ENCODE assay signal across 14 cellular contexts in genomic region chr4:84905646-84906045, GRCh38.
DNase-seq lines count a peak whose midpoint lies in the region; TF ChIP-seq lines count a peak whose summit lies in the region.
"Had no signal": no experiment of that assay in that cellular context is flagged by ENCODE, and none has a peak within 500 bp of the region (broad histone marks: within the 10 kb centered on the region; RNA-seq: fewer than 3 reads in every experiment).

No MANE protein-coding gene starts in this region.

- H3K18ac ChIP-seq in H9 (ENCODE audit: insufficient read length, low read depth, low read length) = no peak overlapping the region
- H3K18ac ChIP-seq in mesendoderm (ENCODE audit: low read length) = no peak overlapping the region

- H3K23ac ChIP-seq in H9 (ENCODE audit: insufficient read length, low read depth, low read length) (no peak overlapping the region), mesendoderm (ENCODE audit: low read length) (no peak overlapping the region)

- H2BK120ac ChIP-seq in H9 (ENCODE audit: low read depth, low read length, poor library complexity, severe bottlenecking) (no peak overlapping the region), mesendoderm (ENCODE audit: low read depth, low read length) (no peak overlapping the region)

- H3K36me3 Mint-ChIP-seq in H9 (ENCODE audit: insufficient read depth in 1 of 3, low read depth in 3 of 3) (peaks cover 2 to 7% (median 4%) of the 10 kb centered on the region in 3 experiments; a peak in 5 of 7 replicates), brain (peaks cover 30% of the 10 kb centered on the region)
- no peaks in the 10 kb centered on the region for H3K36me3 Mint-ChIP-seq in activated naive CD4-positive, alpha-beta T cell treated with anti-CD3 and anti-CD28 coated beads for 36 hours (ENCODE audit: low read depth)

- H3K27ac ChIP-seq in H9 (ENCODE audit: insufficient read length, low read depth, low read length) = peak overlapping the region; percentile 11
- no peak overlapping the region for H3K27ac ChIP-seq in mesendoderm (ENCODE audit: low read depth, low read length)
- H3K27ac ChIP-seq in neutrophil = peak overlapping the region; percentile 15
- H3K27ac ChIP-seq in osteoblast (ENCODE audit: low read depth, low read length) = no peak overlapping the region
- H3K27ac ChIP-seq: GM23248 had no signal

- H3K4me2 ChIP-seq in H9 (ENCODE audit: insufficient read depth, insufficient read length, low read length) = no peak overlapping the region
- no peak overlapping the region for H3K4me2 ChIP-seq in mesendoderm (ENCODE audit: low read length)
- H3K4me2 ChIP-seq in osteoblast (ENCODE audit: insufficient read depth, low read length) = no peak overlapping the region

- H3K36me3 ChIP-seq in mesendoderm (ENCODE audit: control insufficient read depth, insufficient read depth, low read length) = no peaks in the 10 kb centered on the region
- H3K36me3 ChIP-seq in neutrophil = peaks cover 11% of the 10 kb centered on the region
- no peaks in the 10 kb centered on the region for H3K36me3 ChIP-seq in osteoblast (ENCODE audit: insufficient read depth, low read length)

- no CpG with 5 or more reads among the region's 2 CpGs for WGBS in H9 (ENCODE audit: extremely low coverage, insufficient read length, low lambda C conversion rate)
- no CpG with 5 or more reads among the region's 2 CpGs for WGBS in mesendoderm (ENCODE audit: extremely low coverage, insufficient coverage, low lambda C conversion rate)
- 93 to 95% methylated on average over 2 of the region's 2 CpGs for WGBS in lower leg skin, 2 donors

- H2BK5ac ChIP-seq in H9 (ENCODE audit: insufficient read length, low read length) (no peak overlapping the region), mesendoderm (ENCODE audit: low read length) (no peak overlapping the region)

- H2BK12ac ChIP-seq in H9 (ENCODE audit: insufficient read length, low read depth, low read length) = no peak overlapping the region

- no peak overlapping the region for H2AK5ac ChIP-seq in H9 (ENCODE audit: insufficient read length, low read length)
- no peak overlapping the region for H2AK5ac ChIP-seq in mesendoderm (ENCODE audit: low read length)

- H3K4me3 ChIP-seq in mesendoderm (ENCODE audit: low read length) = no peak overlapping the region
- H3K4me3 ChIP-seq in neutrophil (ENCODE audit: low read depth in 1 of 2, low read length in 1 of 2) = no peak overlapping the region
- H3K4me3 ChIP-seq in osteoblast (ENCODE audit: insufficient read depth, low read length) = no peak overlapping the region
- no peak overlapping the region for H3K4me3 ChIP-seq in lower leg skin (ENCODE audit: low read depth, poor library complexity, severe bottlenecking)
- H3K4me3 ChIP-seq: GM12878, GM23248 had no signal

- no peak for DNase-seq in H9
- peak; percentile 25 for DNase-seq in mesendoderm
- DNase-seq in osteoblast (ENCODE audit: insufficient read length, low spot score, missing footprints) = no peak
- DNase-seq in activated naive CD4-positive, alpha-beta T cell treated with anti-CD3 and anti-CD28 coated beads for 36 hours = no peak
- DNase-seq in lower leg skin (ENCODE audit: low spot score in 2 of 2) = no peak
- DNase-seq: Calu3; CD4-positive, alpha-beta T cell; DMS 273 treated with DMSO at 0.1 percent for 48 hours; GM23248; H7 had no signal

- H4K5ac ChIP-seq in H9 (ENCODE audit: insufficient read length, low read depth, low read length) (no peak overlapping the region), mesendoderm (ENCODE audit: low read length) (no peak overlapping the region)

- H3K27ac Mint-ChIP-seq in H9 (peak overlapping the region in 2 of 3 experiments; percentile 5 to 66; a peak in 5 of 7 replicates), brain (peak overlapping the region in 3 of 5 experiments; percentile 35 to 68 (median 66))
- no peak overlapping the region for H3K27ac Mint-ChIP-seq in activated naive CD4-positive, alpha-beta T cell treated with anti-CD3 and anti-CD28 coated beads for 36 hours
- H3K27ac Mint-ChIP-seq: B cell; CD4-positive, alpha-beta T cell had no signal

- no peaks in the 10 kb centered on the region for H3K9me3 Mint-ChIP-seq in H9
- H3K9me3 Mint-ChIP-seq in brain = no peaks in the 10 kb centered on the region
- H3K9me3 Mint-ChIP-seq in activated naive CD4-positive, alpha-beta T cell treated with anti-CD3 and anti-CD28 coated beads for 36 hours = no peaks in the 10 kb centered on the region
- H3K9me3 Mint-ChIP-seq: CD4-positive, alpha-beta T cell had no signal

- CTCF ChIA-PET in activated naive CD4-positive, alpha-beta T cell treated with anti-CD3 and anti-CD28 coated beads for 36 hours (lab: Charles Lee) = no interaction called here

- H3K4me1 ChIP-seq in H9 (ENCODE audit: insufficient read depth, low read length) = peaks cover 4% of the 10 kb centered on the region; the same call in 1 of the 2 replicates
- H3K4me1 ChIP-seq in mesendoderm (ENCODE audit: control insufficient read depth, low read depth, low read length) = peaks cover 5% of the 10 kb centered on the region
- peaks cover 24 to 35% of the 10 kb centered on the region in 2 experiments for H3K4me1 ChIP-seq in neutrophil (ENCODE audit: control insufficient read depth in 1 of 2, insufficient read depth in 1 of 2, low read depth in 1 of 2, low read length in 1 of 2)
- H3K4me1 ChIP-seq in osteoblast (ENCODE audit: insufficient read depth, low read length) = no peaks in the 10 kb centered on the region

- H3K9me3 ChIP-seq in H9 (ENCODE audit: control insufficient read depth, low read depth, low read length) (no peaks in the 10 kb centered on the region), neutrophil (no peaks in the 10 kb centered on the region), osteoblast (ENCODE audit: low read depth, low read length) (no peaks in the 10 kb centered on the region)

- H3K79me2 ChIP-seq in H9 (ENCODE audit: insufficient read depth, low read length) (peaks cover 4% of the 10 kb centered on the region), mesendoderm (ENCODE audit: control insufficient read depth, insufficient read depth, low read length) (peaks cover 5% of the 10 kb centered on the region), osteoblast (ENCODE audit: insufficient read depth, low read length) (peaks cover 50% of the 10 kb centered on the region)

- H4K91ac ChIP-seq in H9 (ENCODE audit: insufficient read length, low read depth, low read length) = no peak overlapping the region

- intact Hi-C loops in activated naive CD4-positive, alpha-beta T cell treated with anti-CD3 and anti-CD28 coated beads for 36 hours (cut with micrococcal nuclease) = no loop called here
- intact Hi-C loops in lower leg skin (cut with DNase I; ENCODE audit: low total_unique reads) = no loop called here

- no peak overlapping the region for H2BK15ac ChIP-seq in H9 (ENCODE audit: low read depth, low read length)
- H2BK15ac ChIP-seq in mesendoderm (replicated peaks; ENCODE audit: low read depth) = no peak overlapping the region

- no peak overlapping the region for H3K14ac ChIP-seq in H9 (ENCODE audit: insufficient read depth, low read length)

- H3K9ac ChIP-seq in H9 (ENCODE audit: extremely low read depth, insufficient read length, low read length) (no peak overlapping the region), mesendoderm (ENCODE audit: low read length) (no peak overlapping the region)
- H3K9ac ChIP-seq: GM23248 had no signal

- H3K56ac ChIP-seq in H9 (ENCODE audit: insufficient read length, low read depth, low read length) (no peak overlapping the region), mesendoderm (ENCODE audit: low read length) (no peak overlapping the region)

- H3K4ac ChIP-seq in H9 (ENCODE audit: low read depth, low read length) = no peak overlapping the region
- H3K4ac ChIP-seq in mesendoderm (ENCODE audit: low read depth, low read length) = no peak overlapping the region

- H3K4me1 Mint-ChIP-seq in H9 = peaks cover 34 to 43% of the 10 kb centered on the region in 2 experiments
- peaks cover 40% of the 10 kb centered on the region for H3K4me1 Mint-ChIP-seq in brain
- no peaks in the 10 kb centered on the region for H3K4me1 Mint-ChIP-seq in activated naive CD4-positive, alpha-beta T cell treated with anti-CD3 and anti-CD28 coated beads for 36 hours (ENCODE audit: low read depth)
- H3K4me1 Mint-ChIP-seq: B cell had no signal

- H3K27me3 ChIP-seq in H9 (ENCODE audit: insufficient read depth, low read length) (no peaks in the 10 kb centered on the region), mesendoderm (ENCODE audit: insufficient read depth, low read length, poor library complexity) (no peaks in the 10 kb centered on the region), neutrophil (no peaks in the 10 kb centered on the region), osteoblast (ENCODE audit: insufficient read depth, low read length) (no peaks in the 10 kb centered on the region)

- no peaks in the 10 kb centered on the region for H4K20me1 ChIP-seq in H9 (ENCODE audit: control insufficient read depth, insufficient read depth, insufficient read length)
- no peaks in the 10 kb centered on the region for H4K20me1 ChIP-seq in osteoblast (ENCODE audit: insufficient read depth, low read length)

- H2BK20ac ChIP-seq in H9 (ENCODE audit: low read depth, low read length, poor library complexity, severe bottlenecking) = no peak overlapping the region

- no peaks in the 10 kb centered on the region for H3K23me2 ChIP-seq in H9 (ENCODE audit: insufficient read length, low read depth, low read length, poor library complexity, severe bottlenecking)

- TF ChIP-seq CTCF in H9 (conservative IDR thresholded peaks at IDR 0.05) (no peak), brain (conservative IDR thresholded peaks at IDR 0.05) (no peak), neutrophil (IDR thresholded peaks at IDR 0.05) (no peak), osteoblast (IDR thresholded peaks at IDR 0.05; ENCODE audit: extremely low read depth, low read depth, low read length) (no peak), lower leg skin (IDR thresholded peaks at IDR 0.05) (no peak)

- no peak for TF ChIP-seq POLR2A in lower leg skin (IDR thresholded peaks at IDR 0.05)

- no peak overlapping the region for H3K4me3 Mint-ChIP-seq in H9
- H3K4me3 Mint-ChIP-seq in brain = no peak overlapping the region
- no peak overlapping the region for H3K4me3 Mint-ChIP-seq in activated naive CD4-positive, alpha-beta T cell treated with anti-CD3 and anti-CD28 coated beads for 36 hours
- H3K4me3 Mint-ChIP-seq: B cell; CD4-positive, alpha-beta T cell had no signal

- H3K27me3 Mint-ChIP-seq in H9 (ENCODE audit: low read depth) (no peaks in the 10 kb centered on the region), brain (no peaks in the 10 kb centered on the region)
- H3K27me3 Mint-ChIP-seq in activated naive CD4-positive, alpha-beta T cell treated with anti-CD3 and anti-CD28 coated beads for 36 hours (ENCODE audit: low read depth) = no peaks in the 10 kb centered on the region
- H3K27me3 Mint-ChIP-seq: B cell; CD4-positive, alpha-beta T cell had no signal

- no peak overlapping the region for H3T11ph ChIP-seq in H9 (ENCODE audit: low read length)

- H4K8ac ChIP-seq in H9 (replicated peaks; ENCODE audit: insufficient read length, low read depth, low read length) (no peak overlapping the region), mesendoderm (ENCODE audit: low read depth, low read length) (no peak overlapping the region)

- H2AFZ ChIP-seq in H9 (ENCODE audit: low read length) = no peak overlapping the region
- H2AFZ ChIP-seq in osteoblast (ENCODE audit: low read length) = no peak overlapping the region
- H2AFZ ChIP-seq: GM23248 had no signal

- H3K79me1 ChIP-seq in H9 (ENCODE audit: insufficient read depth, low read depth, low read length, poor library complexity, severe bottlenecking) = no peaks in the 10 kb centered on the region
- peaks cover 3% of the 10 kb centered on the region for H3K79me1 ChIP-seq in mesendoderm (ENCODE audit: low read length)

Comparison
In these comparisons a context has a peak if more than half of its experiments do, and no peak if none do; other contexts are left out.
1. H3K27ac ChIP-seq: peak in H9 (single experiment) and neutrophil (single experiment); none in mesendoderm (single experiment) and osteoblast (single experiment).